ENCODE assay signal across 2 cellular contexts in the genomic region with DNA sequence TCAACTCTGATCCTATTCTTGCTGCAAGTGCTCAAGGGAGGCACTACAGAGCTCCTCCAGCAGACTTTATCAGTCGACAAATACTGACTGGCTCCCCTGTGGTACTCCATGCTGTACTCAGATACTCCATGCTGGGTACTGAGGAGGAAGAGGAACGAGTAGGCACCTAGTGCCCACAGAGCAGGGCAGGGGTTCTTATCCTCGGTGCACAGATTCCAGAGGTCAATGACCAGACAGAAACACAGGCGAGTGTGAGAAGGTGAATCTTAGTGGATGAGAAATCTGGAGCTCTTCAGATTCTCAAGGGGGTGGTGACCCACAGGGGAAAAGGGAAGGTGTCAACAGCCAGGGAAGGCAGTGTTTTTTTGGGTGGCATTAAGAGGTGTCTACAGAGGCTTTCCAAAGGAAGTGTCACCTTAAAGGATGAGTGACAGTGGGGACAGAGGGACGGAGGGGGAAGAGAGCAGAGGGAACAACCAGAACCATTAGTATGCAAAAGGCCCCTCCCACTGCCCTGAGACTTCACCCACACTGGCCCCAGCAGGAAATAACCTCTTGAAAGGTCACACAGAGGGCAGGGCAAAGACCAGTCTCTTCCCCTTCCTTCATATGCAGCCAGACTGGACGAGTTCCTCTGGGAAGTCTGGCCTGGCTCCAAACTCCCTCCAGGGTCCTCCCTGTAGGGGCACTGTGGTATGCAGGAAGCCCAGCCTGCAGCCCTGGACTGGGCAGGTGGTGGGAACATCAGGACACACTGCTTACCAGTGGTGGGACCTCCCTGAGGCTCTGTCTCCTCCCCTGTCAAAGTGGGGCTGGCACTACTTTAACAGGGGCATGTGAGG.
TF ChIP-seq lines count a peak whose summit lies in the region.

No MANE protein-coding gene starts in this region.

TF ChIP-seq in GM12891, 5 proteins besides CTCF, POLR2A, EP300 and RAD21:
- TF ChIP-seq POU2F2 (IDR thresholded peaks at IDR 0.05; ENCODE audit: low read depth, low read length) (peak; percentile 73; the same call in 1 of the 2 replicates), TAF1 (IDR thresholded peaks at IDR 0.05; ENCODE audit: low read depth, low read length) (no peak), PAX5 (IDR thresholded peaks at IDR 0.05; ENCODE audit: insufficient read depth, low read length, severe bottlenecking) (no peak), POLR2AphosphoS5 (IDR thresholded peaks at IDR 0.05; ENCODE audit: low read depth, low read length) (no peak), SPI1 (IDR thresholded peaks at IDR 0.05; ENCODE audit: low read depth, low read length) (peak; percentile 20; the same call in 1 of the 2 replicates)

TF ChIP-seq in HepG2, 621 proteins besides CTCF, POLR2A, EP300 and RAD21 (continues in another document):
- TF ChIP-seq ZNF263 (CRISPR knock-in tag; IDR thresholded peaks at IDR 0.05), result peak; percentile 62
- peak; percentile 86; the same call in 1 of the 2 replicates for TF ChIP-seq ETV5 (CRISPR knock-in tag; IDR thresholded peaks at IDR 0.05; ENCODE audit: borderline replicate concordance)
- TF ChIP-seq SPEN (CRISPR knock-in tag; IDR thresholded peaks at IDR 0.05; ENCODE audit: low read depth), result no peak
- TF ChIP-seq, protein P1, sequence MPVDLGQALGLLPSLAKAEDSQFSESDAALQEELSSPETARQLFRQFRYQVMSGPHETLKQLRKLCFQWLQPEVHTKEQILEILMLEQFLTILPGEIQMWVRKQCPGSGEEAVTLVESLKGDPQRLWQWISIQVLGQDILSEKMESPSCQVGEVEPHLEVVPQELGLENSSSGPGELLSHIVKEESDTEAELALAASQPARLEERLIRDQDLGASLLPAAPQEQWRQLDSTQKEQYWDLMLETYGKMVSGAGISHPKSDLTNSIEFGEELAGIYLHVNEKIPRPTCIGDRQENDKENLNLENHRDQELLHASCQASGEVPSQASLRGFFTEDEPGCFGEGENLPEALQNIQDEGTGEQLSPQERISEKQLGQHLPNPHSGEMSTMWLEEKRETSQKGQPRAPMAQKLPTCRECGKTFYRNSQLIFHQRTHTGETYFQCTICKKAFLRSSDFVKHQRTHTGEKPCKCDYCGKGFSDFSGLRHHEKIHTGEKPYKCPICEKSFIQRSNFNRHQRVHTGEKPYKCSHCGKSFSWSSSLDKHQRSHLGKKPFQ (CRISPR knock-in tag; IDR thresholded peaks at IDR 0.05; ENCODE audit: insufficient replicate concordance), result no peak
- TF ChIP-seq, protein P2, sequence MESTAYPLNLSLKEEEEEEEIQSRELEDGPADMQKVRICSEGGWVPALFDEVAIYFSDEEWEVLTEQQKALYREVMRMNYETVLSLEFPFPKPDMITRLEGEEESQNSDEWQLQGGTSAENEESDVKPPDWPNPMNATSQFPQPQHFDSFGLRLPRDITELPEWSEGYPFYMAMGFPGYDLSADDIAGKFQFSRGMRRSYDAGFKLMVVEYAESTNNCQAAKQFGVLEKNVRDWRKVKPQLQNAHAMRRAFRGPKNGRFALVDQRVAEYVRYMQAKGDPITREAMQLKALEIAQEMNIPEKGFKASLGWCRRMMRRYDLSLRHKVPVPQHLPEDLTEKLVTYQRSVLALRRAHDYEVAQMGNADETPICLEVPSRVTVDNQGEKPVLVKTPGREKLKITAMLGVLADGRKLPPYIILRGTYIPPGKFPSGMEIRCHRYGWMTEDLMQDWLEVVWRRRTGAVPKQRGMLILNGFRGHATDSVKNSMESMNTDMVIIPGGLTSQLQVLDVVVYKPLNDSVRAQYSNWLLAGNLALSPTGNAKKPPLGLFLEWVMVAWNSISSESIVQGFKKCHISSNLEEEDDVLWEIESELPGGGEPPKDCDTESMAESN (CRISPR knock-in tag; conservative IDR thresholded peaks at IDR 0.05), result no peak
- TF ChIP-seq, protein P3, sequence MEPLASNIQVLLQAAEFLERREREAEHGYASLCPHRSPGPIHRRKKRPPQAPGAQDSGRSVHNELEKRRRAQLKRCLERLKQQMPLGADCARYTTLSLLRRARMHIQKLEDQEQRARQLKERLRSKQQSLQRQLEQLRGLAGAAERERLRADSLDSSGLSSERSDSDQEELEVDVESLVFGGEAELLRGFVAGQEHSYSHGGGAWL (CRISPR knock-in tag; IDR thresholded peaks at IDR 0.05), result no peak
- no peak for TF ChIP-seq ZNF136 (CRISPR knock-in tag; IDR thresholded peaks at IDR 0.05; ENCODE audit: low read depth)
- no peak for TF ChIP-seq SOX6 (IDR thresholded peaks at IDR 0.05)
- TF ChIP-seq SOX6 (CRISPR knock-in tag; IDR thresholded peaks at IDR 0.05), result 0 out of 2 replicates have a peak, but pooled peaks have one; percentile 10
- TF ChIP-seq SP2 (CRISPR knock-in tag; IDR thresholded peaks at IDR 0.05), result no peak
- 0 out of 2 replicates have a peak, but pooled peaks have one; percentile 31 for TF ChIP-seq MED1 (CRISPR knock-in tag; IDR thresholded peaks at IDR 0.05)
- TF ChIP-seq, protein P4, sequence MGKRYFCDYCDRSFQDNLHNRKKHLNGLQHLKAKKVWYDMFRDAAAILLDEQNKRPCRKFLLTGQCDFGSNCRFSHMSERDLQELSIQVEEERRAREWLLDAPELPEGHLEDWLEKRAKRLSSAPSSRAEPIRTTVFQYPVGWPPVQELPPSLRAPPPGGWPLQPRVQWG (CRISPR knock-in tag; IDR thresholded peaks at IDR 0.05; ENCODE audit: borderline replicate concordance, low read depth), result no peak
- TF ChIP-seq ZNF792 (CRISPR knock-in tag; IDR thresholded peaks at IDR 0.05), result 0 out of 2 replicates have a peak, but pooled peaks have one; percentile 30
- 0 out of 2 replicates have a peak, but pooled peaks have one; percentile 12 for TF ChIP-seq ZNF605 (CRISPR knock-in tag; IDR thresholded peaks at IDR 0.05)
- TF ChIP-seq XRCC5 (optimal IDR thresholded peaks at IDR 0.05; ENCODE audit: low read length), result no peak
- no peak for TF ChIP-seq FOXJ3 (CRISPR knock-in tag; IDR thresholded peaks at IDR 0.05; ENCODE audit: borderline replicate concordance)
- TF ChIP-seq ZBTB7B (CRISPR knock-in tag; IDR thresholded peaks at IDR 0.05), result peak; percentile 82
- 0 out of 2 replicates have a peak, but pooled peaks have one; percentile 1 for TF ChIP-seq CHD4 (IDR thresholded peaks at IDR 0.05; ENCODE audit: borderline replicate concordance, low read length)
- 0 out of 2 replicates have a peak, but pooled peaks have one; percentile 27 for TF ChIP-seq RCOR2 (CRISPR knock-in tag; IDR thresholded peaks at IDR 0.05)
- TF ChIP-seq ESRRA (CRISPR knock-in tag; IDR thresholded peaks at IDR 0.05; ENCODE audit: low read depth), result peak; percentile 87
- TF ChIP-seq, protein P5, sequence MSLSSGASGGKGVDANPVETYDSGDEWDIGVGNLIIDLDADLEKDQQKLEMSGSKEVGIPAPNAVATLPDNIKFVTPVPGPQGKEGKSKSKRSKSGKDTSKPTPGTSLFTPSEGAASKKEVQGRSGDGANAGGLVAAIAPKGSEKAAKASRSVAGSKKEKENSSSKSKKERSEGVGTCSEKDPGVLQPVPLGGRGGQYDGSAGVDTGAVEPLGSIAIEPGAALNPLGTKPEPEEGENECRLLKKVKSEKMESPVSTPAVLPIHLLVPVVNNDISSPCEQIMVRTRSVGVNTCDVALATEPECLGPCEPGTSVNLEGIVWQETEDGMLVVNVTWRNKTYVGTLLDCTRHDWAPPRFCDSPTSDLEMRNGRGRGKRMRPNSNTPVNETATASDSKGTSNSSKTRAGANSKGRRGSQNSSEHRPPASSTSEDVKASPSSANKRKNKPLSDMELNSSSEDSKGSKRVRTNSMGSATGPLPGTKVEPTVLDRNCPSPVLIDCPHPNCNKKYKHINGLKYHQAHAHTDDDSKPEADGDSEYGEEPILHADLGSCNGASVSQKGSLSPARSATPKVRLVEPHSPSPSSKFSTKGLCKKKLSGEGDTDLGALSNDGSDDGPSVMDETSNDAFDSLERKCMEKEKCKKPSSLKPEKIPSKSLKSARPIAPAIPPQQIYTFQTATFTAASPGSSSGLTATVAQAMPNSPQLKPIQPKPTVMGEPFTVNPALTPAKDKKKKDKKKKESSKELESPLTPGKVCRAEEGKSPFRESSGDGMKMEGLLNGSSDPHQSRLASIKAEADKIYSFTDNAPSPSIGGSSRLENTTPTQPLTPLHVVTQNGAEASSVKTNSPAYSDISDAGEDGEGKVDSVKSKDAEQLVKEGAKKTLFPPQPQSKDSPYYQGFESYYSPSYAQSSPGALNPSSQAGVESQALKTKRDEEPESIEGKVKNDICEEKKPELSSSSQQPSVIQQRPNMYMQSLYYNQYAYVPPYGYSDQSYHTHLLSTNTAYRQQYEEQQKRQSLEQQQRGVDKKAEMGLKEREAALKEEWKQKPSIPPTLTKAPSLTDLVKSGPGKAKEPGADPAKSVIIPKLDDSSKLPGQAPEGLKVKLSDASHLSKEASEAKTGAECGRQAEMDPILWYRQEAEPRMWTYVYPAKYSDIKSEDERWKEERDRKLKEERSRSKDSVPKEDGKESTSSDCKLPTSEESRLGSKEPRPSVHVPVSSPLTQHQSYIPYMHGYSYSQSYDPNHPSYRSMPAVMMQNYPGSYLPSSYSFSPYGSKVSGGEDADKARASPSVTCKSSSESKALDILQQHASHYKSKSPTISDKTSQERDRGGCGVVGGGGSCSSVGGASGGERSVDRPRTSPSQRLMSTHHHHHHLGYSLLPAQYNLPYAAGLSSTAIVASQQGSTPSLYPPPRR (CRISPR knock-in tag; IDR thresholded peaks at IDR 0.05; ENCODE audit: borderline replicate concordance), result peak; percentile 21; the same call in 1 of the 2 replicates
- TF ChIP-seq, protein P6, sequence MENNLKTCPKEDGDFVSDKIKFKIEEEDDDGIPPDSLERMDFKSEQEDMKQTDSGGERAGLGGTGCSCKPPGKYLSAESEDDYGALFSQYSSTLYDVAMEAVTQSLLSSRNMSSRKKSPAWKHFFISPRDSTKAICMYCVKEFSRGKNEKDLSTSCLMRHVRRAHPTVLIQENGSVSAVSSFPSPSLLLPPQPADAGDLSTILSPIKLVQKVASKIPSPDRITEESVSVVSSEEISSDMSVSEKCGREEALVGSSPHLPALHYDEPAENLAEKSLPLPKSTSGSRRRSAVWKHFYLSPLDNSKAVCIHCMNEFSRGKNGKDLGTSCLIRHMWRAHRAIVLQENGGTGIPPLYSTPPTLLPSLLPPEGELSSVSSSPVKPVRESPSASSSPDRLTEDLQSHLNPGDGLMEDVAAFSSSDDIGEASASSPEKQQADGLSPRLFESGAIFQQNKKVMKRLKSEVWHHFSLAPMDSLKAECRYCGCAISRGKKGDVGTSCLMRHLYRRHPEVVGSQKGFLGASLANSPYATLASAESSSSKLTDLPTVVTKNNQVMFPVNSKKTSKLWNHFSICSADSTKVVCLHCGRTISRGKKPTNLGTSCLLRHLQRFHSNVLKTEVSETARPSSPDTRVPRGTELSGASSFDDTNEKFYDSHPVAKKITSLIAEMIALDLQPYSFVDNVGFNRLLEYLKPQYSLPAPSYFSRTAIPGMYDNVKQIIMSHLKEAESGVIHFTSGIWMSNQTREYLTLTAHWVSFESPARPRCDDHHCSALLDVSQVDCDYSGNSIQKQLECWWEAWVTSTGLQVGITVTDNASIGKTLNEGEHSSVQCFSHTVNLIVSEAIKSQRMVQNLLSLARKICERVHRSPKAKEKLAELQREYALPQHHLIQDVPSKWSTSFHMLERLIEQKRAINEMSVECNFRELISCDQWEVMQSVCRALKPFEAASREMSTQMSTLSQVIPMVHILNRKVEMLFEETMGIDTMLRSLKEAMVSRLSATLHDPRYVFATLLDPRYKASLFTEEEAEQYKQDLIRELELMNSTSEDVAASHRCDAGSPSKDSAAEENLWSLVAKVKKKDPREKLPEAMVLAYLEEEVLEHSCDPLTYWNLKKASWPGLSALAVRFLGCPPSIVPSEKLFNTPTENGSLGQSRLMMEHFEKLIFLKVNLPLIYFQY (CRISPR knock-in tag; IDR thresholded peaks at IDR 0.05; ENCODE audit: borderline replicate concordance), result no peak
- TF ChIP-seq, protein P7, sequence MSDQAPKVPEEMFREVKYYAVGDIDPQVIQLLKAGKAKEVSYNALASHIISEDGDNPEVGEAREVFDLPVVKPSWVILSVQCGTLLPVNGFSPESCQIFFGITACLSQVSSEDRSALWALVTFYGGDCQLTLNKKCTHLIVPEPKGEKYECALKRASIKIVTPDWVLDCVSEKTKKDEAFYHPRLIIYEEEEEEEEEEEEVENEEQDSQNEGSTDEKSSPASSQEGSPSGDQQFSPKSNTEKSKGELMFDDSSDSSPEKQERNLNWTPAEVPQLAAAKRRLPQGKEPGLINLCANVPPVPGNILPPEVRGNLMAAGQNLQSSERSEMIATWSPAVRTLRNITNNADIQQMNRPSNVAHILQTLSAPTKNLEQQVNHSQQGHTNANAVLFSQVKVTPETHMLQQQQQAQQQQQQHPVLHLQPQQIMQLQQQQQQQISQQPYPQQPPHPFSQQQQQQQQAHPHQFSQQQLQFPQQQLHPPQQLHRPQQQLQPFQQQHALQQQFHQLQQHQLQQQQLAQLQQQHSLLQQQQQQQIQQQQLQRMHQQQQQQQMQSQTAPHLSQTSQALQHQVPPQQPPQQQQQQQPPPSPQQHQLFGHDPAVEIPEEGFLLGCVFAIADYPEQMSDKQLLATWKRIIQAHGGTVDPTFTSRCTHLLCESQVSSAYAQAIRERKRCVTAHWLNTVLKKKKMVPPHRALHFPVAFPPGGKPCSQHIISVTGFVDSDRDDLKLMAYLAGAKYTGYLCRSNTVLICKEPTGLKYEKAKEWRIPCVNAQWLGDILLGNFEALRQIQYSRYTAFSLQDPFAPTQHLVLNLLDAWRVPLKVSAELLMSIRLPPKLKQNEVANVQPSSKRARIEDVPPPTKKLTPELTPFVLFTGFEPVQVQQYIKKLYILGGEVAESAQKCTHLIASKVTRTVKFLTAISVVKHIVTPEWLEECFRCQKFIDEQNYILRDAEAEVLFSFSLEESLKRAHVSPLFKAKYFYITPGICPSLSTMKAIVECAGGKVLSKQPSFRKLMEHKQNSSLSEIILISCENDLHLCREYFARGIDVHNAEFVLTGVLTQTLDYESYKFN (CRISPR knock-in tag; conservative IDR thresholded peaks at IDR 0.05), result peak; percentile 65
- TF ChIP-seq, protein P8, sequence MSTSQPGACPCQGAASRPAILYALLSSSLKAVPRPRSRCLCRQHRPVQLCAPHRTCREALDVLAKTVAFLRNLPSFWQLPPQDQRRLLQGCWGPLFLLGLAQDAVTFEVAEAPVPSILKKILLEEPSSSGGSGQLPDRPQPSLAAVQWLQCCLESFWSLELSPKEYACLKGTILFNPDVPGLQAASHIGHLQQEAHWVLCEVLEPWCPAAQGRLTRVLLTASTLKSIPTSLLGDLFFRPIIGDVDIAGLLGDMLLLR (CRISPR knock-in tag; IDR thresholded peaks at IDR 0.05), result no peak
- TF ChIP-seq CAMTA2 (CRISPR knock-in tag; IDR thresholded peaks at IDR 0.05; ENCODE audit: borderline replicate concordance), result no peak
- TF ChIP-seq STAG1 (CRISPR knock-in tag; IDR thresholded peaks at IDR 0.05), result peak; percentile 38
- no peak for TF ChIP-seq LCORL (IDR thresholded peaks at IDR 0.05)
- peak; percentile 48; the same call in 1 of the 2 replicates for TF ChIP-seq LCORL (CRISPR knock-in tag; IDR thresholded peaks at IDR 0.05)
- TF ChIP-seq, protein P9, sequence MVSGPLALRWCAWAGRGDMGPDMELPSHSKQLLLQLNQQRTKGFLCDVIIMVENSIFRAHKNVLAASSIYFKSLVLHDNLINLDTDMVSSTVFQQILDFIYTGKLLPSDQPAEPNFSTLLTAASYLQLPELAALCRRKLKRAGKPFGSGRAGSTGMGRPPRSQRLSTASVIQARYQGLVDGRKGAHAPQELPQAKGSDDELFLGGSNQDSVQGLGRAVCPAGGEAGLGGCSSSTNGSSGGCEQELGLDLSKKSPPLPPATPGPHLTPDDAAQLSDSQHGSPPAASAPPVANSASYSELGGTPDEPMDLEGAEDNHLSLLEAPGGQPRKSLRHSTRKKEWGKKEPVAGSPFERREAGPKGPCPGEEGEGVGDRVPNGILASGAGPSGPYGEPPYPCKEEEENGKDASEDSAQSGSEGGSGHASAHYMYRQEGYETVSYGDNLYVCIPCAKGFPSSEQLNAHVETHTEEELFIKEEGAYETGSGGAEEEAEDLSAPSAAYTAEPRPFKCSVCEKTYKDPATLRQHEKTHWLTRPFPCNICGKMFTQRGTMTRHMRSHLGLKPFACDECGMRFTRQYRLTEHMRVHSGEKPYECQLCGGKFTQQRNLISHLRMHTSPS (CRISPR knock-in tag; IDR thresholded peaks at IDR 0.05; ENCODE audit: low read depth), result 0 out of 2 replicates have a peak, but pooled peaks have one; percentile 61
